9 cellular contexts compared by ENCODE assay signal in the genomic region with DNA sequence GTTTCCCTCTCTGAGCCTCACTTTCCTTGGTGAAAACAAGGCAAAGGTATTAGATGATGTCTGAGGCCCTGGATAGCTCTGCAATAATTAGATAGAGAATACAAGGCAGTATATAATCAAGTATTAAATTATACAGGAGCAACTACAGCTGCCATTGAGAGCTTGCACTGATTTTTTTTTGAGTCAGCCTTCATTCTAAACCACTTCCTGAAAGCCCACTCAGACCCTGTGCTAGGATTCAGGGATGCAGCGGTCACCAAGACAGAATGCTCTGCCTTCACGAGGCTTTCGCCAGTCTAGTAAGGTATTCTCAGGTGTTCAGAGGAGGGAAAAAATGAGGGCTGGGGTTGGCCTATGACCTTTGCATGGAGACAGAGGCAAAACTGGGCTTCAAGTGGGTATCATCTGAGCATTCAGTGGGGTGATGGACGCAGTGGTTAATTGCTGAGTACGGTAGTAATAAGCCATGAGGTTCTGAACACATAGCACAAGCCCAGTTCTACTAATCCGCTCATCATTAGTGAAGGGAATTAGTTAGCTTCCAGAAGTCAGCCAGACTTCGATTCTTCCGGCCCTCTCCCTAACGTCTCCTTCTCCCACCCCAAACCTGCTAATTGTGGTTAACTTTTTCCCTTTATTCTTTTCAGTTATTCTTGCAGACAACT. TPM values are rescaled to one million over a fixed set of nuclear protein-coding genes. Genes with fewer than 3 reads are reported as not detected.
A peak's percentile ranks its signal among the peaks of the same experiment; 100 is the strongest.
DNase-seq lines count a peak whose midpoint lies in the region; ATAC-seq and TF ChIP-seq lines count a peak whose summit lies in the region.
"Had no signal": no experiment of that assay in that cellular context is flagged by ENCODE, and none has a peak within 500 bp of the region (broad histone marks: within the 10 kb centered on the region; RNA-seq: fewer than 3 reads in every experiment).

No MANE protein-coding gene starts in this region.

- H3K4me1 ChIP-seq in BE2C (peaks cover 2% of the 10 kb centered on the region), Loucy (ENCODE audit: insufficient read depth, low read length, poor library complexity, severe bottlenecking) (peaks cover 55% of the 10 kb centered on the region), neuron (ENCODE audit: insufficient read depth, low read length) (peaks cover 54% of the 10 kb centered on the region)

- H3K9me3 ChIP-seq in BE2C (no peaks in the 10 kb centered on the region), Loucy (ENCODE audit: insufficient read depth, low read depth, low read length) (no peaks in the 10 kb centered on the region), neuron (ENCODE audit: low read length) (no peaks in the 10 kb centered on the region)

- H3K9me3 Mint-ChIP-seq in central memory CD8-positive, alpha-beta T cell: no peaks in the 10 kb centered on the region

- H3K9ac ChIP-seq in Loucy (ENCODE audit: low read depth, low read length, poor library complexity, severe bottlenecking): peak overlapping the region; percentile 97

- H3K4me1 Mint-ChIP-seq in central memory CD8-positive, alpha-beta T cell: peaks cover 73% of the 10 kb centered on the region

- ATAC-seq in central memory CD8-positive, alpha-beta T cell (replicated peaks; ENCODE audit: extremely low read depth, poor library complexity, severe bottlenecking): no peak
- ATAC-seq in GM21528 (IDR thresholded peaks at IDR 0.05; ENCODE audit: low FRiP score, unreplicated experiment) (no peak), HG03159 (IDR thresholded peaks at IDR 0.05; ENCODE audit: unreplicated experiment) (no peak), GM18861 (IDR thresholded peaks at IDR 0.05; ENCODE audit: unreplicated experiment) (no peak)

- H4K20me1 ChIP-seq in Loucy (ENCODE audit: insufficient read depth, low read length, poor library complexity, severe bottlenecking): peaks cover 71% of the 10 kb centered on the region

- H2AFZ ChIP-seq in Loucy (ENCODE audit: low read length): no peak overlapping the region
- H2AFZ ChIP-seq in neuron (ENCODE audit: low read depth, low read length): no peak overlapping the region

- peak overlapping the region; percentile 97 for H3K4me2 ChIP-seq in Loucy (ENCODE audit: low read depth, low read length, poor library complexity, severe bottlenecking)

- no peak for DNase-seq in BE2C
- DNase-seq in central memory CD8-positive, alpha-beta T cell (ENCODE audit: low spot score in 2 of 2): no peak
- DNase-seq in cerebellar nuclear complex (lab: John Stamatoyannopoulos, UW): no peak
- DNase-seq: midbrain had no signal

- peaks cover 5% of the 10 kb centered on the region; the same call in 1 of the 2 replicates for H3F3A ChIP-seq in Loucy (ENCODE audit: low read depth)

- H3K9me2 ChIP-seq in Loucy (replicated peaks; ENCODE audit: low read depth, low read length): no peaks in the 10 kb centered on the region

- TF ChIP-seq CTCF in BE2C (IDR thresholded peaks at IDR 0.05; ENCODE audit: low read depth, low read length) (no peak), Loucy (conservative IDR thresholded peaks at IDR 0.05; ENCODE audit: low read length) (no peak)

- peak overlapping the region; percentile 32 for H3K4me3 Mint-ChIP-seq in central memory CD8-positive, alpha-beta T cell

- no peaks in the 10 kb centered on the region for H3K36me3 ChIP-seq in BE2C
- 0 out of 2 replicates have a peak, but pooled peaks cover 3% of the 10 kb centered on the region for H3K36me3 ChIP-seq in Loucy (ENCODE audit: insufficient read depth, low read length)
- no peaks in the 10 kb centered on the region for H3K36me3 ChIP-seq in neuron (ENCODE audit: insufficient read depth, low read length)

- no peaks in the 10 kb centered on the region for H3K27me3 Mint-ChIP-seq in central memory CD8-positive, alpha-beta T cell

- H3K4me3 ChIP-seq in BE2C (ENCODE audit: low read depth, low read length) (peak overlapping the region; percentile 57), Loucy (ENCODE audit: low read length, poor library complexity, severe bottlenecking) (peak overlapping the region; percentile 85), neuron (ENCODE audit: low read length) (peak overlapping the region; percentile 57)

- H3K79me2 ChIP-seq in Loucy (ENCODE audit: insufficient read depth, low read length): peaks cover 91% of the 10 kb centered on the region

- no peaks in the 10 kb centered on the region for H3K27me3 ChIP-seq in BE2C
- peaks cover 7% of the 10 kb centered on the region for H3K27me3 ChIP-seq in Loucy (ENCODE audit: insufficient read depth, low read length, poor library complexity, severe bottlenecking)
- no peaks in the 10 kb centered on the region for H3K27me3 ChIP-seq in neuron (ENCODE audit: insufficient read depth, low read length)

- H3K27ac Mint-ChIP-seq in central memory CD8-positive, alpha-beta T cell (ENCODE audit: low read depth): no peak overlapping the region

- peaks cover 21% of the 10 kb centered on the region for H3K36me3 Mint-ChIP-seq in central memory CD8-positive, alpha-beta T cell (ENCODE audit: insufficient read depth)

RNA-seq across cellular contexts. Expression of gene VGLL4, which starts 3.6 kb away (rescaled TPM):
- polyA plus RNA-seq in BE2C (2012; ENCODE audit: insufficient read depth, insufficient read length, low read depth): 21.6 TPM
